Comparison of ENCODE assay signal across 9 cellular contexts in genomic region chr10:31912898-31913847, GRCh38. TPM values are rescaled to one million over a fixed set of nuclear protein-coding genes. Genes with fewer than 3 reads are reported as not detected.
DNase-seq lines count a peak whose midpoint lies in the region; ATAC-seq and TF ChIP-seq lines count a peak whose summit lies in the region.
"Had no signal": no experiment of that assay in that cellular context is flagged by ENCODE, and none has a peak within 500 bp of the region (broad histone marks: within the 10 kb centered on the region; RNA-seq: fewer than 3 reads in every experiment).

No MANE protein-coding gene starts in this region.

- TF ChIP-seq POLR2A in adrenal gland (IDR thresholded peaks at IDR 0.05): no peak

- ATAC-seq in heart right ventricle: peak in 5 of 8 donors; percentile 53 to 69 (median 62)

- intact Hi-C loops in adrenal gland (cut with DNase I): no loop called here
- intact Hi-C loops in heart right ventricle (cut with DNase I): no loop called here

- no peak overlapping the region for H3K9ac ChIP-seq in smooth muscle cell (ENCODE audit: low read depth)

- 33 to 41% (median 36%) methylated on average over 10 of the region's 10 CpGs for WGBS in adrenal gland, 4 donors
- WGBS in heart right ventricle, 2 donors: 39 to 47% methylated on average over 10 of the region's 10 CpGs
- whole genome bisulfite sequencing in smooth muscle cell (ENCODE audit: low lambda C conversion rate): 76% methylated on average over 10 of the region's 10 CpGs

- H3K4me3 ChIP-seq in adrenal gland: peak overlapping the region in 1 of 4 donors; percentile 2
- peak overlapping the region in 1 of 10 donors; percentile 11 for H3K4me3 ChIP-seq in heart right ventricle
- no peak overlapping the region for H3K4me3 ChIP-seq in smooth muscle cell

- H3K27me3 ChIP-seq in adrenal gland: no peaks in the 10 kb centered on the region
- no peaks in the 10 kb centered on the region for H3K27me3 ChIP-seq in heart right ventricle
- H3K27me3 ChIP-seq in smooth muscle cell (ENCODE audit: low read depth): no peaks in the 10 kb centered on the region

- H3K27ac ChIP-seq in adrenal gland (peak overlapping the region in 4 of 5 donors; percentile 7 to 58 (median 40)), heart right ventricle (peak overlapping the region in 1 of 10 donors; percentile 37), smooth muscle cell (ENCODE audit: low read depth) (no peak overlapping the region)

- H3F3A ChIP-seq in smooth muscle cell (ENCODE audit: low read depth): no peaks in the 10 kb centered on the region

- DNase-seq in NCI-H2029 treated with DMSO at 0.1 percent for 48 hours (lab: John Stamatoyannopoulos, UW) (peak; percentile 24), NCI-H2029 (lab: John Stamatoyannopoulos, UW) (no peak), adrenal gland (peak in 3 of 7 donors; percentile 26 to 48 (median 37)), heart right ventricle (no peak), smooth muscle cell (lab: John Stamatoyannopoulos, UW; ENCODE audit: unreplicated experiment) (no peak), NCI-H1048 (lab: John Stamatoyannopoulos, UW) (no peak), HK-2 (ENCODE audit: unreplicated experiment) (no peak)
- DNase-seq in activated CD4-positive, alpha-beta T cell treated with anti-CD3 and anti-CD28 coated beads for 4 hours: no peak
- DNase-seq: stimulated activated CD4-positive, alpha-beta T cell treated with anti-CD3 and anti-CD28 coated beads, Interleukin-2, amount 100 ng/mL, for 24 hours had no signal

- H2AFZ ChIP-seq in smooth muscle cell (ENCODE audit: low read depth): no peak overlapping the region

- H3K79me2 ChIP-seq in smooth muscle cell (ENCODE audit: low read depth): peaks cover 92% of the 10 kb centered on the region

- peaks cover 99% of the 10 kb centered on the region for H4K20me1 ChIP-seq in smooth muscle cell (ENCODE audit: low read depth)

- peaks cover 4 to 31% of the 10 kb centered on the region in 2 donors for H3K4me1 ChIP-seq in adrenal gland (replicated peaks in 1 of 2)
- H3K4me1 ChIP-seq in heart right ventricle: peaks cover 3 to 34% (median 27%) of the 10 kb centered on the region in 9 donors
- no peaks in the 10 kb centered on the region for H3K4me1 ChIP-seq in smooth muscle cell (ENCODE audit: low read depth)

- H3K36me3 ChIP-seq in adrenal gland (replicated peaks in 1 of 2) (no peaks in the 10 kb centered on the region), heart right ventricle (peaks cover 0 to 8% (median 0%) of the 10 kb centered on the region in 9 donors), smooth muscle cell (ENCODE audit: low read depth) (no peaks in the 10 kb centered on the region)

- no peak for TF ChIP-seq CTCF in adrenal gland (IDR thresholded peaks at IDR 0.05)
- TF ChIP-seq CTCF in heart right ventricle (IDR thresholded peaks at IDR 0.05): no peak
- TF ChIP-seq CTCF in smooth muscle cell (IDR thresholded peaks at IDR 0.05; ENCODE audit: borderline replicate concordance, insufficient read depth, poor library complexity, severe bottlenecking): no peak

- H3K9me3 ChIP-seq in adrenal gland (replicated peaks in 1 of 3) (no peaks in the 10 kb centered on the region), heart right ventricle (peaks cover 0 to 3% (median 0%) of the 10 kb centered on the region in 11 donors), smooth muscle cell (replicated peaks; ENCODE audit: low read depth) (no peaks in the 10 kb centered on the region)

- peak overlapping the region; percentile 27 for H3K4me2 ChIP-seq in smooth muscle cell

RNA-seq across cellular contexts. Expression of gene ARHGAP12, which starts 15.5 kb away (rescaled TPM):
- total RNA-seq in adrenal gland (10 to 100 TPM; 26.7 to 47.1 (median 31.0) TPM), heart right ventricle (10 to 100 TPM; 16.7 to 25.6 (median 21.0) TPM), smooth muscle cell (32.7 and 46.2 TPM in 2 replicates)
- polyA plus RNA-seq in adrenal gland (10 to 100 TPM; 33.4 to 45.7 (median 43.3) TPM), heart right ventricle (10 to 100 TPM in 1 of 2 donors, 1 to 10 TPM in 1; 7.6 to 35.2 TPM), smooth muscle cell (10.5 and 14.5 TPM in 2 replicates)
